Comparison of ENCODE assay signal across 8 cellular contexts in genomic region chr6:149560736-149561135, GRCh38. TPM values are rescaled to one million over a fixed set of nuclear protein-coding genes. Genes with fewer than 3 reads are reported as not detected.
A peak's percentile ranks its signal among the peaks of the same experiment; 100 is the strongest.
DNase-seq lines count a peak whose midpoint lies in the region; ATAC-seq and TF ChIP-seq lines count a peak whose summit lies in the region.

No MANE protein-coding gene starts in this region.

- H3K4me3 ChIP-seq in BJ (ENCODE audit: low read depth, low read length) (no peak overlapping the region), kidney epithelial cell (ENCODE audit: low read depth, low read length) (no peak overlapping the region), tibial nerve (no peak overlapping the region)

- peak; percentile 49 for TF ChIP-seq CTCF in BJ (IDR thresholded peaks at IDR 0.05; ENCODE audit: insufficient read depth, low read depth, low read length)
- TF ChIP-seq CTCF in kidney epithelial cell (IDR thresholded peaks at IDR 0.05; ENCODE audit: insufficient read depth, low read length, poor library complexity, severe bottlenecking): peak; percentile 56
- peak in 2 of 5 experiments; percentile 33 to 36 for TF ChIP-seq CTCF in tibial nerve (IDR thresholded peaks at IDR 0.05)

- H3K27ac ChIP-seq in tibial nerve (no peak overlapping the region), caudate nucleus (ENCODE audit: low read depth, low read length) (no peak overlapping the region)

- peaks cover 0 to 12% (median 0%) of the 10 kb centered on the region in 4 donors for H3K4me1 ChIP-seq in tibial nerve

- no peak for TF ChIP-seq EP300 in tibial nerve (IDR thresholded peaks at IDR 0.05)

- ATAC-seq in GM18868 (IDR thresholded peaks at IDR 0.05; ENCODE audit: unreplicated experiment) (peak; percentile 47), GM19463 (IDR thresholded peaks at IDR 0.05; ENCODE audit: unreplicated experiment) (no peak), HG03520 (IDR thresholded peaks at IDR 0.05; ENCODE audit: unreplicated experiment) (no peak)

- H3K9me3 ChIP-seq in tibial nerve: no peaks in the 10 kb centered on the region

- H3K27me3 ChIP-seq in BJ (ENCODE audit: control insufficient read depth, insufficient read depth, low read length): no peaks in the 10 kb centered on the region
- no peaks in the 10 kb centered on the region for H3K27me3 ChIP-seq in kidney epithelial cell (ENCODE audit: control insufficient read depth, insufficient read depth, low read length)
- H3K27me3 ChIP-seq in tibial nerve: no peaks in the 10 kb centered on the region

- H3K36me3 ChIP-seq in BJ (ENCODE audit: control insufficient read depth, insufficient read depth, low read length): no peaks in the 10 kb centered on the region
- H3K36me3 ChIP-seq in kidney epithelial cell (ENCODE audit: control insufficient read depth, insufficient read depth, low read length): no peaks in the 10 kb centered on the region
- H3K36me3 ChIP-seq in tibial nerve: no peaks in the 10 kb centered on the region

- TF ChIP-seq POLR2A in tibial nerve (IDR thresholded peaks at IDR 0.05): no peak

- WGBS in tibial nerve, 2 donors: 59 to 60% methylated on average over 3 of the region's 3 CpGs

- POLR2A ChIA-PET in BJ (lab: Charles Lee): no interaction called here

- CTCF ChIA-PET in BJ (lab: Yijun Ruan, JAX): interaction anchor here (1.0 to 6.3 kb wide), 3 partner anchors 9 to 15 kb away, joined by 3 to 29 read pairs (median 7); partner anchors contain the start of gene PPIL4

- DNase-seq in BJ (ENCODE audit: low read depth): no peak
- peak; percentile 28 for DNase-seq in SW480 (ENCODE audit: low spot score)
- no peak for DNase-seq in kidney epithelial cell (ENCODE audit: low read depth)
- DNase-seq in tibial nerve (ENCODE audit: low spot score in 2 of 2): no peak
- DNase-seq in caudate nucleus (lab: John Stamatoyannopoulos, UW): no peak

RNA-seq across cellular contexts. Expression of gene GINM1, which starts 5.4 kb away (rescaled TPM):
- 38.0 and 52.7 TPM in 2 replicates for polyA plus RNA-seq in BJ (2011; rRNA removed)
- polyA minus RNA-seq in BJ (2011; rRNA and poly(A)+ RNA removed): 7.7 TPM in 2 replicates
- total RNA-seq in kidney epithelial cell (39.1 and 42.3 TPM in 2 replicates), tibial nerve (10 to 100 TPM; 36.6 to 64.5 (median 57.0) TPM)

RNA-seq across cellular contexts. Expression of gene PPIL4, which starts 14.9 kb away (rescaled TPM):
- polyA plus RNA-seq in BJ (2011; rRNA removed): 2.6 and 7.4 TPM in 2 replicates
- 2.9 and 3.8 TPM in 2 replicates for polyA minus RNA-seq in BJ (2011; rRNA and poly(A)+ RNA removed)
- total RNA-seq in kidney epithelial cell: 26.5 and 34.6 TPM in 2 replicates
- 10 to 100 TPM; 25.8 to 41.0 (median 31.5) TPM for total RNA-seq in tibial nerve
